Comparison of ENCODE assay signal across 18 cellular contexts in genomic region chr2:122703676-122704075, GRCh38.
DNase-seq lines count a peak whose midpoint lies in the region; ATAC-seq, FAIRE-seq and TF ChIP-seq lines count a peak whose summit lies in the region.
"Had no signal": no experiment of that assay in that cellular context is flagged by ENCODE, and none has a peak within 500 bp of the region (broad histone marks: within the 10 kb centered on the region; RNA-seq: fewer than 3 reads in every experiment).

No MANE protein-coding gene starts in this region.

- H3K4me3 ChIP-seq in kidney epithelial cell (ENCODE audit: low read depth, low read length) = no peak overlapping the region
- H3K4me3 ChIP-seq: BLaER1 treated with 17β-estradiol and CSF1 and Interleukin-3, amounts not matched to agents 10 nM and 100 nM; GM23248 had no signal

- H3K27me3 ChIP-seq in kidney epithelial cell (ENCODE audit: control insufficient read depth, insufficient read depth, low read length) = no peaks in the 10 kb centered on the region
- H3K27me3 ChIP-seq: BLaER1 treated with 17β-estradiol and CSF1 and Interleukin-3, amounts not matched to agents 10 nM and 100 nM had no signal

- DNase-seq in RCC 7860 (ENCODE audit: low spot score) = peak; percentile 45
- DNase-seq in kidney epithelial cell (ENCODE audit: low read depth) = peak; percentile 1
- DNase-seq in pons (ENCODE audit: low spot score) = peak; percentile 4
- no peak for DNase-seq in AML-193 (lab: John Stamatoyannopoulos, UW)
- no peak for DNase-seq in GM13976 (ENCODE audit: low spot score)
- no peak for DNase-seq in SKM-1 (lab: John Stamatoyannopoulos, UW; ENCODE audit: unreplicated experiment)
- DNase-seq: 8988T; CD4-positive, CD25-positive, alpha-beta regulatory T cell; DMS53; GF-D8; GM23248; H7 had no signal

- in situ Hi-C loops in GM13976 (cut with MboI; ENCODE audit: low sequenced_read_pairs, unreplicated experiment) = no loop called here

- TF ChIP-seq CTCF in kidney epithelial cell (IDR thresholded peaks at IDR 0.05; ENCODE audit: insufficient read depth, low read length, poor library complexity, severe bottlenecking) = no peak
- no peak for TF ChIP-seq CTCF in GM13976 (IDR thresholded peaks at IDR 0.05; ENCODE audit: borderline replicate concordance, control extremely low read depth, extremely low read depth, insufficient read depth, missing control alignments)

- H3K36me3 ChIP-seq in kidney epithelial cell (ENCODE audit: control insufficient read depth, insufficient read depth, low read length) = no peaks in the 10 kb centered on the region
- H3K36me3 ChIP-seq: BLaER1 treated with 17β-estradiol and CSF1 and Interleukin-3, amounts not matched to agents 10 nM and 100 nM had no signal

- ATAC-seq in HG02610 (IDR thresholded peaks at IDR 0.05; ENCODE audit: unreplicated experiment) = peak; percentile 0
- no peak for ATAC-seq in HG02852 (IDR thresholded peaks at IDR 0.05; ENCODE audit: unreplicated experiment)
- ATAC-seq: HepG2 had no signal

- peak; percentile 84 for FAIRE-seq in RCC 7860 (lab: Jason Lieb, UNC)
- FAIRE-seq: GM18507, HepG2, HTR-8/SVneo had no signal

Comparison
In these comparisons a context has a peak if more than half of its experiments do, and no peak if none do; other contexts are left out.
1. DNase-seq: peak in RCC 7860 (single experiment), kidney epithelial cell (single experiment) and pons (single experiment); none in AML-193 (0 of 2), GM13976 (single experiment) and SKM-1 (single experiment).